12 cellular contexts compared by ENCODE assay signal in genomic region chr17:43995150-43995471, GRCh38. TPM values are rescaled to one million over a fixed set of nuclear protein-coding genes. Genes with fewer than 3 reads are reported as not detected.
A peak's percentile ranks its signal among the peaks of the same experiment; 100 is the strongest.
DNase-seq lines count a peak whose midpoint lies in the region; ATAC-seq, FAIRE-seq and TF ChIP-seq lines count a peak whose summit lies in the region.
"Had no signal": no experiment of that assay in that cellular context is flagged by ENCODE, and none has a peak within 500 bp of the region (broad histone marks: within the 10 kb centered on the region; RNA-seq: fewer than 3 reads in every experiment).

No MANE protein-coding gene starts in this region.

- H4K20me1 ChIP-seq in K562 (replicated peaks; ENCODE audit: control insufficient read depth, insufficient read depth, low read length), result 0 out of 2 replicates have a peak, but pooled peaks cover 3% of the 10 kb centered on the region

- POLR2A ChIA-PET in K562 (lab: Yijun Ruan, JAX), result no interaction called here

- H3K9me3 ChIP-seq in BE2C (no peaks in the 10 kb centered on the region), HUES48 (ENCODE audit: control insufficient read depth, insufficient read depth, low read length) (no peaks in the 10 kb centered on the region), K562 (replicated peaks; ENCODE audit: control insufficient read depth, insufficient read depth, low read depth, low read length) (no peaks in the 10 kb centered on the region), mesodermal cell (ENCODE audit: control insufficient read depth, low read length) (no peaks in the 10 kb centered on the region)

- WGBS in K562 (ENCODE audit: insufficient coverage, low coverage, missing lambda C conversion rate), result 2% methylated on average over 12 of the region's 12 CpGs
- 28 to 33% methylated on average over 7 to 8 of the region's 12 CpGs for WGBS in mesodermal cell (ENCODE audit: insufficient coverage in 2 of 2), 2 experiments

- H3K27me3 ChIP-seq in BE2C, result no peaks in the 10 kb centered on the region
- peaks cover 9% of the 10 kb centered on the region for H3K27me3 ChIP-seq in HUES48 (ENCODE audit: control insufficient read depth, insufficient read depth, low read length)
- peaks cover 0 to 8% of the 10 kb centered on the region in 2 experiments; a peak in 3 of 5 replicates for H3K27me3 ChIP-seq in K562 (ENCODE audit: control insufficient read depth in 2 of 2, insufficient read depth in 2 of 2, low read length in 2 of 2)

- no peaks in the 10 kb centered on the region for H3K36me3 Mint-ChIP-seq in T-helper 2 cell treated with Interferon-gamma antibody and Interleukin-4, amounts not matched to agents 5 μg/mL and 100 μg/mL, for 36 hours (ENCODE audit: low read depth)

- peak overlapping the region; percentile 54; the same call in 1 of the 2 replicates for H3K4me3 ChIP-seq in BE2C (ENCODE audit: low read depth, low read length)
- peak overlapping the region; percentile 54 for H3K4me3 ChIP-seq in HUES48 (ENCODE audit: low read depth, low read length)
- no peak overlapping the region for H3K4me3 ChIP-seq in K562
- H3K4me3 ChIP-seq in mesodermal cell (ENCODE audit: extremely low read depth, insufficient read depth, low read length, poor library complexity, severe bottlenecking), result peak overlapping the region; percentile 24

- no peaks in the 10 kb centered on the region for H3K9me3 Mint-ChIP-seq in T-helper 2 cell treated with Interferon-gamma antibody and Interleukin-4, amounts not matched to agents 5 μg/mL and 100 μg/mL, for 36 hours
- H3K9me3 Mint-ChIP-seq: neural crest cell had no signal

- no peak overlapping the region for H3K27ac ChIP-seq in HUES48 (ENCODE audit: low read depth, low read length)
- H3K27ac ChIP-seq in K562 (ENCODE audit: extremely low read depth, low read depth, low read length), result no peak overlapping the region
- H3K27ac ChIP-seq in mesodermal cell (ENCODE audit: low read depth, low read length, severe bottlenecking), result no peak overlapping the region

- TF ChIP-seq EP300 in K562 (IDR thresholded peaks at IDR 0.05; ENCODE audit: low read length), result no peak

- H3K9me1 ChIP-seq in K562 (ENCODE audit: control insufficient read depth, insufficient read depth, low read length), result no peaks in the 10 kb centered on the region

- H3K36me3 ChIP-seq in BE2C, result no peaks in the 10 kb centered on the region
- H3K36me3 ChIP-seq in HUES48 (ENCODE audit: control insufficient read depth, insufficient read depth, low read length), result no peaks in the 10 kb centered on the region
- H3K36me3 ChIP-seq in K562 (ENCODE audit: control insufficient read depth, insufficient read depth, low read length), result no peaks in the 10 kb centered on the region
- H3K36me3 ChIP-seq in mesodermal cell (ENCODE audit: control insufficient read depth, insufficient read depth, low read length), result no peaks in the 10 kb centered on the region

- DNase-seq in BE2C, result no peak
- no peak for DNase-seq in K562 (ENCODE audit: extremely low read depth in 1 of 4, low spot score in 3 of 4)
- DNase-seq in mucosa of gallbladder (ENCODE audit: low spot score), result no peak
- DNase-seq in A172 (ENCODE audit: low spot score), result no peak
- no peak for DNase-seq in T-helper 2 cell treated with Interferon-gamma antibody and Interleukin-4, amounts not matched to agents 5 μg/mL and 100 μg/mL, for 36 hours (ENCODE audit: low spot score)
- DNase-seq: cerebellar nuclear complex, NCI-H1417 treated with DMSO at 0.1 percent for 48 hours had no signal

- TF ChIP-seq POLR2A in K562 (conservative IDR thresholded peaks at IDR 0.05), result no peak

- FAIRE-seq in K562 (lab: Jason Lieb, UNC), result no peak

- no peak overlapping the region for H3K27ac Mint-ChIP-seq in T-helper 2 cell treated with Interferon-gamma antibody and Interleukin-4, amounts not matched to agents 5 μg/mL and 100 μg/mL, for 36 hours

- H3K4me2 ChIP-seq in K562 (ENCODE audit: insufficient read depth, low read length), result no peak overlapping the region

- ATAC-seq in K562 (no peak), GM21717 (IDR thresholded peaks at IDR 0.05; ENCODE audit: unreplicated experiment) (no peak)

- intact Hi-C loops in K562 (cut with micrococcal nuclease), result loop anchor here (1.0 to 2.0 kb wide), 2 partner anchors 51 to 116 kb away; no protein-coding TSS in a partner anchor

- no peak overlapping the region for H2AFZ ChIP-seq in K562 (ENCODE audit: low read depth, low read length)

- no peaks in the 10 kb centered on the region for H3K79me2 ChIP-seq in K562 (ENCODE audit: control insufficient read depth, insufficient read depth, low read length)

- CTCF ChIA-PET in K562 (lab: Yijun Ruan, JAX; ENCODE audit: low intra/inter-chr PET ratio), result interaction anchor here (0.7 to 3.2 kb wide), 9 partner anchors 12 to 301 kb away, joined by 3 to 37 read pairs (median 4); no protein-coding TSS in a partner anchor

- in situ Hi-C loops in K562 (cut with MboI), result no loop called here

- peaks cover 34% of the 10 kb centered on the region for H3K27me3 Mint-ChIP-seq in T-helper 2 cell treated with Interferon-gamma antibody and Interleukin-4, amounts not matched to agents 5 μg/mL and 100 μg/mL, for 36 hours (ENCODE audit: low read depth)

- no peak overlapping the region for H3K4me3 Mint-ChIP-seq in T-helper 2 cell treated with Interferon-gamma antibody and Interleukin-4, amounts not matched to agents 5 μg/mL and 100 μg/mL, for 36 hours
- H3K4me3 Mint-ChIP-seq: neural crest cell had no signal

- TF ChIP-seq CTCF in BE2C (IDR thresholded peaks at IDR 0.05; ENCODE audit: low read depth, low read length) (no peak), K562 (IDR thresholded peaks at IDR 0.05 in 2 of 3, conservative IDR thresholded peaks at IDR 0.05 in 1 of 3; ENCODE audit: insufficient read depth in 2 of 3, low read depth in 1 of 3, low read length in 3 of 3) (no peak)

- no peaks in the 10 kb centered on the region for H3K4me1 Mint-ChIP-seq in T-helper 2 cell treated with Interferon-gamma antibody and Interleukin-4, amounts not matched to agents 5 μg/mL and 100 μg/mL, for 36 hours (ENCODE audit: low read depth)
- H3K4me1 Mint-ChIP-seq: neural crest cell had no signal

- H3K4me1 ChIP-seq in BE2C (no peaks in the 10 kb centered on the region), HUES48 (ENCODE audit: control insufficient read depth, insufficient read depth, low read length) (no peaks in the 10 kb centered on the region), K562 (replicated peaks in 1 of 2; ENCODE audit: control insufficient read depth in 2 of 2, insufficient read depth in 2 of 2, low read length in 2 of 2) (peaks cover 4 to 8% of the 10 kb centered on the region in 2 experiments; a peak in 3 of 5 replicates), mesodermal cell (ENCODE audit: control insufficient read depth, insufficient read depth, low read length, poor library complexity, severe bottlenecking) (no peaks in the 10 kb centered on the region)

- no peak overlapping the region for H3K9ac ChIP-seq in HUES48 (ENCODE audit: low read depth, low read length)
- H3K9ac ChIP-seq in K562 (ENCODE audit: insufficient read depth in 1 of 2, low read depth in 2 of 2, low read length in 2 of 2), result peak overlapping the region in 1 of 2 experiments; percentile 75; a peak in 1 of 4 replicates

- no peak for TF ChIP-seq RAD21 in K562 (CRISPR knock-in tag; conservative IDR thresholded peaks at IDR 0.05 in 1 of 2, IDR thresholded peaks at IDR 0.05 in 1 of 2)

- no TSS peak for BruUV-seq in K562 (replicated peaks; lab: Mats Ljungman, UMichigan)

RNA-seq across cellular contexts. Expression of gene NAGS, which starts 9.3 kb away (rescaled TPM):
- polyA plus RNA-seq in BE2C (2012; ENCODE audit: insufficient read depth, insufficient read length, low read depth), result 0.86 TPM
- total RNA-seq in K562 (2011; cell fraction: chromatin; rRNA removed; ENCODE audit: low replicate concordance), result not detected in 2 replicates
- total RNA-seq in K562 (2011; cell fraction: nucleolus; rRNA removed), result not detected in 2 replicates
- total RNA-seq in K562 (2011; cell fraction: nucleoplasm; rRNA removed), result not detected in 2 replicates
- total RNA-seq in K562 (2014; rRNA removed), result not detected in 2 replicates
- total RNA-seq in K562 (2014; rRNA removed; fragmentation: Illumina TruSeq; extraction: Trizol), result not detected in 2 replicates
- not detected in 2 replicates for total RNA-seq in K562 (2015; rRNA removed; fragmentation: Illumina TruSeq; extraction: Trizol)
- total RNA-seq in K562 (2021), result not detected in 2 replicates
- polyA plus RNA-seq in K562 (2011; rRNA removed), result 0.03 TPM in 1 of 2 replicates, not detected in the other
- polyA plus RNA-seq in K562 (2011; cell fraction: cytosol; rRNA removed), result 0.12 TPM in 1 of 2 replicates, not detected in the other
- not detected in 2 replicates for polyA plus RNA-seq in K562 (2011; cell fraction: nucleus; rRNA removed)
- polyA plus RNA-seq in K562 (2012), result 0.10 and 0.11 TPM in 2 replicates
- 0.10 TPM in 1 of 2 replicates, not detected in the other for polyA plus RNA-seq in K562 (2014; fragmentation: Illumina TruSeq; extraction: Trizol)
- polyA plus RNA-seq in K562 (2014; fragmentation: Nextera tagmentation; extraction: Ambion mirVana), result not detected
- 0.28 TPM in 1 of 2 replicates, not detected in the other for polyA plus RNA-seq in K562 (2014; rRNA removed)
- not detected in 2 replicates for polyA minus RNA-seq in K562 (2011; rRNA and poly(A)+ RNA removed)
- polyA minus RNA-seq in K562 (2011; cell fraction: cytosol; rRNA and poly(A)+ RNA removed), result not detected in 2 replicates
- polyA minus RNA-seq in K562 (2011; cell fraction: nucleus; rRNA and poly(A)+ RNA removed), result not detected in 2 replicates
- polyA plus RNA-seq in mesodermal cell (2013, experiment 1 of 2), result 1.4 TPM
- polyA plus RNA-seq in mesodermal cell (2013, experiment 2 of 2), result 1.2 TPM
- total RNA-seq in mucosa of gallbladder, result 3.6 TPM
- 1.1 and 1.4 TPM in 2 replicates for total RNA-seq in A172 (2014; rRNA removed; shearing (Covaris generic))

RNA-seq across cellular contexts. Expression of gene TMEM101, which starts 19.7 kb away (rescaled TPM):
- polyA plus RNA-seq in BE2C (2012; ENCODE audit: insufficient read depth, insufficient read length, low read depth), result 67.5 TPM
- 29.2 and 76.2 TPM in 2 replicates for total RNA-seq in K562 (2011; cell fraction: chromatin; rRNA removed; ENCODE audit: low replicate concordance)
- 97.2 and 110 TPM in 2 replicates for total RNA-seq in K562 (2011; cell fraction: nucleolus; rRNA removed)
- total RNA-seq in K562 (2011; cell fraction: nucleoplasm; rRNA removed), result 81.8 and 82.7 TPM in 2 replicates
- total RNA-seq in K562 (2014; rRNA removed), result 42.8 and 45.1 TPM in 2 replicates
- total RNA-seq in K562 (2014; rRNA removed; fragmentation: Illumina TruSeq; extraction: Trizol), result 17.8 and 22.4 TPM in 2 replicates
- 27.2 and 30.8 TPM in 2 replicates for total RNA-seq in K562 (2015; rRNA removed; fragmentation: Illumina TruSeq; extraction: Trizol)
- 35.6 and 37.8 TPM in 2 replicates for total RNA-seq in K562 (2021)
- polyA plus RNA-seq in K562 (2011; rRNA removed), result 35.4 and 49.7 TPM in 2 replicates
- polyA plus RNA-seq in K562 (2011; cell fraction: cytosol; rRNA removed), result 81.1 and 94.4 TPM in 2 replicates
- polyA plus RNA-seq in K562 (2011; cell fraction: nucleus; rRNA removed), result 33.4 and 33.8 TPM in 2 replicates
- 39.5 and 56.3 TPM in 2 replicates for polyA plus RNA-seq in K562 (2012)
- polyA plus RNA-seq in K562 (2014; fragmentation: Illumina TruSeq; extraction: Trizol), result 21.2 and 31.4 TPM in 2 replicates
- polyA plus RNA-seq in K562 (2014; fragmentation: Nextera tagmentation; extraction: Ambion mirVana), result 100 to 1,000 TPM in 1 of 2 experiments, 10 to 100 TPM in 1; 79.4 to 110 TPM
- polyA plus RNA-seq in K562 (2014; rRNA removed), result 50.9 and 55.7 TPM in 2 replicates
- polyA minus RNA-seq in K562 (2011; rRNA and poly(A)+ RNA removed), result 34.9 and 37.8 TPM in 2 replicates
- 18.9 and 27.4 TPM in 2 replicates for polyA minus RNA-seq in K562 (2011; cell fraction: cytosol; rRNA and poly(A)+ RNA removed)
- 13.7 and 19.7 TPM in 2 replicates for polyA minus RNA-seq in K562 (2011; cell fraction: nucleus; rRNA and poly(A)+ RNA removed)
- 31.5 TPM for polyA plus RNA-seq in mesodermal cell (2013, experiment 1 of 2)
- polyA plus RNA-seq in mesodermal cell (2013, experiment 2 of 2), result 29.6 TPM
- total RNA-seq in mucosa of gallbladder, result 33.4 TPM
- total RNA-seq in A172 (2014; rRNA removed; shearing (Covaris generic)), result 48.3 and 73.8 TPM in 2 replicates

RNA-seq across cellular contexts. Expression of gene PYY, which starts 41.4 kb away (rescaled TPM):
- 4.2 TPM for polyA plus RNA-seq in BE2C (2012; ENCODE audit: insufficient read depth, insufficient read length, low read depth)
- total RNA-seq in K562 (2011; cell fraction: chromatin; rRNA removed; ENCODE audit: low replicate concordance), result not detected in 2 replicates
- not detected in 2 replicates for total RNA-seq in K562 (2011; cell fraction: nucleolus; rRNA removed)
- not detected in 2 replicates for total RNA-seq in K562 (2011; cell fraction: nucleoplasm; rRNA removed)
- not detected in 2 replicates for total RNA-seq in K562 (2014; rRNA removed)
- not detected in 2 replicates for total RNA-seq in K562 (2014; rRNA removed; fragmentation: Illumina TruSeq; extraction: Trizol)
- total RNA-seq in K562 (2015; rRNA removed; fragmentation: Illumina TruSeq; extraction: Trizol), result not detected in 2 replicates
- total RNA-seq in K562 (2021), result not detected in 2 replicates
- polyA plus RNA-seq in K562 (2011; rRNA removed), result 0.09 TPM in 1 of 2 replicates, not detected in the other
- 0.27 TPM in 1 of 2 replicates, not detected in the other for polyA plus RNA-seq in K562 (2011; cell fraction: cytosol; rRNA removed)
- 0.17 and 0.24 TPM in 2 replicates for polyA plus RNA-seq in K562 (2011; cell fraction: nucleus; rRNA removed)
- not detected in 2 replicates for polyA plus RNA-seq in K562 (2012)
- polyA plus RNA-seq in K562 (2014; fragmentation: Illumina TruSeq; extraction: Trizol), result not detected in 2 replicates
- not detected for polyA plus RNA-seq in K562 (2014; fragmentation: Nextera tagmentation; extraction: Ambion mirVana)
- polyA plus RNA-seq in K562 (2014; rRNA removed), result not detected in 2 replicates
- not detected in 2 replicates for polyA minus RNA-seq in K562 (2011; rRNA and poly(A)+ RNA removed)
- not detected in 2 replicates for polyA minus RNA-seq in K562 (2011; cell fraction: cytosol; rRNA and poly(A)+ RNA removed)
- polyA minus RNA-seq in K562 (2011; cell fraction: nucleus; rRNA and poly(A)+ RNA removed), result not detected in 2 replicates
- polyA plus RNA-seq in mesodermal cell (2013, experiment 1 of 2), result not detected
- not detected for polyA plus RNA-seq in mesodermal cell (2013, experiment 2 of 2)
- not detected for total RNA-seq in mucosa of gallbladder
- total RNA-seq in A172 (2014; rRNA removed; shearing (Covaris generic)), result not detected in 2 replicates
- total RNA-seq: fibroblast of villous mesenchyme, neural crest cell had no signal

RNA-seq across cellular contexts. Expression of gene PPY, which starts 52.8 kb away (rescaled TPM):
- polyA plus RNA-seq in BE2C (2012; ENCODE audit: insufficient read depth, insufficient read length, low read depth), result not detected
- total RNA-seq in K562 (2011; cell fraction: chromatin; rRNA removed; ENCODE audit: low replicate concordance), result not detected in 2 replicates
- not detected in 2 replicates for total RNA-seq in K562 (2011; cell fraction: nucleolus; rRNA removed)
- total RNA-seq in K562 (2011; cell fraction: nucleoplasm; rRNA removed), result not detected in 2 replicates
- total RNA-seq in K562 (2014; rRNA removed), result not detected in 2 replicates
- not detected in 2 replicates for total RNA-seq in K562 (2014; rRNA removed; fragmentation: Illumina TruSeq; extraction: Trizol)
- not detected in 2 replicates for total RNA-seq in K562 (2015; rRNA removed; fragmentation: Illumina TruSeq; extraction: Trizol)
- total RNA-seq in K562 (2021), result not detected in 2 replicates
- not detected in 2 replicates for polyA plus RNA-seq in K562 (2011; rRNA removed)
- polyA plus RNA-seq in K562 (2011; cell fraction: cytosol; rRNA removed), result not detected in 2 replicates
- polyA plus RNA-seq in K562 (2011; cell fraction: nucleus; rRNA removed), result not detected in 2 replicates
- polyA plus RNA-seq in K562 (2012), result not detected in 2 replicates
- polyA plus RNA-seq in K562 (2014; fragmentation: Illumina TruSeq; extraction: Trizol), result not detected in 2 replicates
- not detected for polyA plus RNA-seq in K562 (2014; fragmentation: Nextera tagmentation; extraction: Ambion mirVana)
- polyA plus RNA-seq in K562 (2014; rRNA removed), result 1.9 TPM in 1 of 2 replicates, not detected in the other
- not detected in 2 replicates for polyA minus RNA-seq in K562 (2011; rRNA and poly(A)+ RNA removed)
- not detected in 2 replicates for polyA minus RNA-seq in K562 (2011; cell fraction: cytosol; rRNA and poly(A)+ RNA removed)
- not detected in 2 replicates for polyA minus RNA-seq in K562 (2011; cell fraction: nucleus; rRNA and poly(A)+ RNA removed)
- polyA plus RNA-seq in mesodermal cell (2013, experiment 1 of 2), result not detected
- polyA plus RNA-seq in mesodermal cell (2013, experiment 2 of 2), result not detected
- not detected for total RNA-seq in mucosa of gallbladder
- total RNA-seq in A172 (2014; rRNA removed; shearing (Covaris generic)), result not detected in 2 replicates
- total RNA-seq: fibroblast of villous mesenchyme, neural crest cell had no signal
